19 cellular contexts compared by ENCODE assay signal in the genomic region with DNA sequence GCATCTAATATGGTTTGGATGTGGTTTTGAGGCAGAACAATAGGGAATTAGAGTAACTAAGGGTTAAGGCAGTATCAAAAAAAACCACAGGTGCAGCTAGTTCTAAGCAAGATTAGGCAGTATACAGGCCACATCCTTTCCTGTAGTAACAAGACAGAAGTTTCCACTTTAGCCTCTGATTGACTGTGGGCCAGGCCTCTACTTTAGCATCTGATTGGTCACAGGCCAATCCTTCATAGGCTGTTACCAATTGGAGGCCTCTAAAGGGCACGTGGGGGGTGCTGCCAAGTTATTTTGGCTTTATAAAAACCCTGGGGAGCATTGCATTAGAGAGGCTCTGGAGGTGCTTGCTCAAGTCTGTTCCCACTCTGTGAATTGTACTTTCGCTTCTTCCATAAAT.
DNase-seq lines count a peak whose midpoint lies in the region; ATAC-seq and TF ChIP-seq lines count a peak whose summit lies in the region.
"Had no signal": no experiment of that assay in that cellular context is flagged by ENCODE, and none has a peak within 500 bp of the region (broad histone marks: within the 10 kb centered on the region; RNA-seq: fewer than 3 reads in every experiment).

No MANE protein-coding gene starts in this region.

- 26% methylated on average over 2 of the region's 2 CpGs for WGBS in GM23248 (ENCODE audit: low coverage in 1 of 2, low lambda C conversion rate in 2 of 2, missing lambda C conversion rate in 2 of 2), 2 experiments

- H3K4me3 Mint-ChIP-seq in activated naive CD8-positive, alpha-beta T cell treated with anti-CD3 and anti-CD28 coated beads for 36 hours, result no peak overlapping the region
- no peak overlapping the region for H3K4me3 Mint-ChIP-seq in activated naive CD8-positive, alpha-beta T cell treated with anti-CD3 and anti-CD28 coated beads, Interleukin-2, amount 50 U/mL, for 24 hours
- H3K4me3 Mint-ChIP-seq in activated CD4-positive, alpha-beta memory T cell treated with anti-CD3 and anti-CD28 coated beads, Interleukin-2, amount 10 ng/mL, durations not matched to agents 7 days and 5 days, result no peak overlapping the region
- no peak overlapping the region for H3K4me3 Mint-ChIP-seq in CD14-positive monocyte
- H3K4me3 Mint-ChIP-seq: dendritic cell treated with granulocyte-macrophage colony-stimulating factor and Interleukin-4, amounts not matched to agents 40 ng/mL and 50 ng/mL, for 4 days; mesothelial cell of epicardium; stimulated activated naive CD8-positive, alpha-beta T cell treated with anti-CD3 and anti-CD28 coated beads, Interleukin-15, Interleukin-2, amounts not matched to agents 100 ng/mL and 50 ng/mL, for 24 hours had no signal

- TF ChIP-seq CTCF in CD14-positive monocyte (IDR thresholded peaks at IDR 0.05), result no peak

- H3K27ac ChIP-seq in GM23248, result no peak overlapping the region
- H3K27ac ChIP-seq: skin epidermis had no signal

- H3K27ac Mint-ChIP-seq in activated naive CD8-positive, alpha-beta T cell treated with anti-CD3 and anti-CD28 coated beads for 36 hours, result no peak overlapping the region
- H3K27ac Mint-ChIP-seq in activated naive CD8-positive, alpha-beta T cell treated with anti-CD3 and anti-CD28 coated beads, Interleukin-2, amount 50 U/mL, for 24 hours, result no peak overlapping the region
- no peak overlapping the region for H3K27ac Mint-ChIP-seq in activated CD4-positive, alpha-beta memory T cell treated with anti-CD3 and anti-CD28 coated beads, Interleukin-2, amount 10 ng/mL, durations not matched to agents 7 days and 5 days
- no peak overlapping the region for H3K27ac Mint-ChIP-seq in CD14-positive monocyte
- H3K27ac Mint-ChIP-seq: activated T-helper 2 cell treated with anti-CD3 and anti-CD28 coated beads, Interferon-gamma antibody, Interleukin-2, Interleukin-4, amounts not matched to agents 10 μg/mL and 5 μg/mL and 100 μg/mL, durations not matched to agents 14 hours and 24 hours and 36 hours; dendritic cell treated with granulocyte-macrophage colony-stimulating factor and Interleukin-4, amounts not matched to agents 40 ng/mL and 50 ng/mL, for 4 days; mesothelial cell of epicardium; stimulated activated naive CD8-positive, alpha-beta T cell treated with anti-CD3 and anti-CD28 coated beads, Interleukin-15, Interleukin-2, amounts not matched to agents 100 ng/mL and 50 ng/mL, for 24 hours had no signal

- no peak overlapping the region for H3K9ac ChIP-seq in GM23248

- peak; percentile 3 for DNase-seq in activated naive CD8-positive, alpha-beta T cell treated with anti-CD3 and anti-CD28 coated beads for 36 hours
- no peak for DNase-seq in activated naive CD8-positive, alpha-beta T cell treated with anti-CD3 and anti-CD28 coated beads, Interleukin-2, amount 50 U/mL, for 24 hours
- DNase-seq in GM23248 (peak; percentile 3), CD14-positive monocyte (ENCODE audit: low spot score) (no peak), SIG-M5 (lab: John Stamatoyannopoulos, UW) (no peak), NCI-H2081 treated with DMSO at 0.1 percent for 48 hours (lab: John Stamatoyannopoulos, UW) (no peak)
- no peak for DNase-seq in activated CD4-positive, alpha-beta memory T cell treated with anti-CD3 and anti-CD28 coated beads, Interleukin-2, amount 10 ng/mL, durations not matched to agents 7 days and 5 days
- DNase-seq: activated CD4-positive, alpha-beta T cell treated with anti-CD3 and anti-CD28 coated beads for 1 hour; Caco-2; glutamatergic neuron; NCI-H2029 treated with DMSO at 0.1 percent for 48 hours; NCI-H69; T-helper 1 cell had no signal

- H3K9me2 ChIP-seq in GM23248 (ENCODE audit: insufficient read depth), result no peaks in the 10 kb centered on the region

- no peaks in the 10 kb centered on the region for H3K27me3 ChIP-seq in GM23248 (replicated peaks; ENCODE audit: insufficient read depth)

- no peaks in the 10 kb centered on the region for H3K9me3 ChIP-seq in GM23248 (ENCODE audit: low read depth)
- H3K9me3 ChIP-seq: Caco-2 had no signal

- CTCF ChIA-PET in activated CD4-positive, alpha-beta memory T cell treated with anti-CD3 and anti-CD28 coated beads, Interleukin-2, amount 10 ng/mL, durations not matched to agents 7 days and 5 days (lab: Charles Lee), result no interaction called here

- intact Hi-C loops in CD14-positive monocyte (cut with micrococcal nuclease), result no loop called here

- no peak overlapping the region for H3K4me2 ChIP-seq in GM23248 (ENCODE audit: unreplicated experiment)

- POLR2A ChIA-PET in activated CD4-positive, alpha-beta memory T cell treated with anti-CD3 and anti-CD28 coated beads, Interleukin-2, amount 10 ng/mL, durations not matched to agents 7 days and 5 days (lab: Charles Lee), result no interaction called here

- H2AFZ ChIP-seq in GM23248, result no peak overlapping the region

- no peaks in the 10 kb centered on the region for H3K79me2 ChIP-seq in GM23248 (ENCODE audit: insufficient read depth)

- H3K36me3 ChIP-seq in GM23248 (ENCODE audit: low read depth), result no peaks in the 10 kb centered on the region

- H3K4me1 Mint-ChIP-seq in activated naive CD8-positive, alpha-beta T cell treated with anti-CD3 and anti-CD28 coated beads for 36 hours, result peaks cover 2% of the 10 kb centered on the region
- no peaks in the 10 kb centered on the region for H3K4me1 Mint-ChIP-seq in activated naive CD8-positive, alpha-beta T cell treated with anti-CD3 and anti-CD28 coated beads, Interleukin-2, amount 50 U/mL, for 24 hours
- peaks cover 3% of the 10 kb centered on the region for H3K4me1 Mint-ChIP-seq in activated CD4-positive, alpha-beta memory T cell treated with anti-CD3 and anti-CD28 coated beads, Interleukin-2, amount 10 ng/mL, durations not matched to agents 7 days and 5 days
- H3K4me1 Mint-ChIP-seq in CD14-positive monocyte, result no peaks in the 10 kb centered on the region
- H3K4me1 Mint-ChIP-seq: mesothelial cell of epicardium had no signal

- H3K36me3 Mint-ChIP-seq in activated naive CD8-positive, alpha-beta T cell treated with anti-CD3 and anti-CD28 coated beads for 36 hours, result no peaks in the 10 kb centered on the region
- no peaks in the 10 kb centered on the region for H3K36me3 Mint-ChIP-seq in activated naive CD8-positive, alpha-beta T cell treated with anti-CD3 and anti-CD28 coated beads, Interleukin-2, amount 50 U/mL, for 24 hours (ENCODE audit: low read depth)
- no peaks in the 10 kb centered on the region for H3K36me3 Mint-ChIP-seq in activated CD4-positive, alpha-beta memory T cell treated with anti-CD3 and anti-CD28 coated beads, Interleukin-2, amount 10 ng/mL, durations not matched to agents 7 days and 5 days (ENCODE audit: low read depth)
- no peaks in the 10 kb centered on the region for H3K36me3 Mint-ChIP-seq in CD14-positive monocyte
- H3K36me3 Mint-ChIP-seq: mesothelial cell of epicardium had no signal

- no peak for ATAC-seq in activated naive CD8-positive, alpha-beta T cell treated with anti-CD3 and anti-CD28 coated beads, Interleukin-2, amount 50 U/mL, for 24 hours
- peak; percentile 71 for ATAC-seq in HG03460 (IDR thresholded peaks at IDR 0.05; ENCODE audit: unreplicated experiment)

- no peaks in the 10 kb centered on the region for H3K27me3 Mint-ChIP-seq in activated naive CD8-positive, alpha-beta T cell treated with anti-CD3 and anti-CD28 coated beads for 36 hours
- no peaks in the 10 kb centered on the region for H3K27me3 Mint-ChIP-seq in activated naive CD8-positive, alpha-beta T cell treated with anti-CD3 and anti-CD28 coated beads, Interleukin-2, amount 50 U/mL, for 24 hours
- H3K27me3 Mint-ChIP-seq in activated CD4-positive, alpha-beta memory T cell treated with anti-CD3 and anti-CD28 coated beads, Interleukin-2, amount 10 ng/mL, durations not matched to agents 7 days and 5 days, result no peaks in the 10 kb centered on the region
- peaks cover 0 to 2% (median 0%) of the 10 kb centered on the region in 3 donors for H3K27me3 Mint-ChIP-seq in CD14-positive monocyte (ENCODE audit: low read depth in 3 of 3)
- H3K27me3 Mint-ChIP-seq: dendritic cell treated with granulocyte-macrophage colony-stimulating factor and Interleukin-4, amounts not matched to agents 40 ng/mL and 50 ng/mL, for 4 days; stimulated activated naive CD8-positive, alpha-beta T cell treated with anti-CD3 and anti-CD28 coated beads, Interleukin-15, Interleukin-2, amounts not matched to agents 100 ng/mL and 50 ng/mL, for 24 hours had no signal

- H3K9me3 Mint-ChIP-seq in activated naive CD8-positive, alpha-beta T cell treated with anti-CD3 and anti-CD28 coated beads for 36 hours, result no peaks in the 10 kb centered on the region
- H3K9me3 Mint-ChIP-seq in activated naive CD8-positive, alpha-beta T cell treated with anti-CD3 and anti-CD28 coated beads, Interleukin-2, amount 50 U/mL, for 24 hours, result no peaks in the 10 kb centered on the region
- no peaks in the 10 kb centered on the region for H3K9me3 Mint-ChIP-seq in activated CD4-positive, alpha-beta memory T cell treated with anti-CD3 and anti-CD28 coated beads, Interleukin-2, amount 10 ng/mL, durations not matched to agents 7 days and 5 days
- peaks cover 0 to 2% (median 0%) of the 10 kb centered on the region in 7 donors for H3K9me3 Mint-ChIP-seq in CD14-positive monocyte
- H3K9me3 Mint-ChIP-seq: activated T-helper 2 cell treated with anti-CD3 and anti-CD28 coated beads, Interferon-gamma antibody, Interleukin-2, Interleukin-4, amounts not matched to agents 10 μg/mL and 5 μg/mL and 100 μg/mL, durations not matched to agents 14 hours and 24 hours and 36 hours; dendritic cell treated with granulocyte-macrophage colony-stimulating factor and Interleukin-4, amounts not matched to agents 40 ng/mL and 50 ng/mL, for 4 days; mesothelial cell of epicardium; stimulated activated naive CD8-positive, alpha-beta T cell treated with anti-CD3 and anti-CD28 coated beads, Interleukin-15, Interleukin-2, amounts not matched to agents 100 ng/mL and 50 ng/mL, for 24 hours had no signal

- H4K20me1 ChIP-seq in GM23248 (ENCODE audit: insufficient read depth), result no peaks in the 10 kb centered on the region

- H3F3A ChIP-seq in GM23248 (ENCODE audit: insufficient read depth), result no peaks in the 10 kb centered on the region

- H3K4me1 ChIP-seq in GM23248 (ENCODE audit: insufficient read depth), result no peaks in the 10 kb centered on the region
- H3K4me1 ChIP-seq: Caco-2 had no signal

- in situ Hi-C loops in GM23248 (cut with MboI), result no loop called here

- no peak overlapping the region for H3K4me3 ChIP-seq in GM23248
- H3K4me3 ChIP-seq: skin epidermis had no signal

Comparison
In these comparisons a context has a peak if more than half of its experiments do, and no peak if none do; other contexts are left out.
1. DNase-seq: peak in activated naive CD8-positive, alpha-beta T cell treated with anti-CD3 and anti-CD28 coated beads for 36 hours (single experiment) and GM23248 (single experiment); none in activated naive CD8-positive, alpha-beta T cell treated with anti-CD3 and anti-CD28 coated beads, Interleukin-2, amount 50 U/mL, for 24 hours (single experiment), activated CD4-positive, alpha-beta memory T cell treated with anti-CD3 and anti-CD28 coated beads, Interleukin-2, amount 10 ng/mL, durations not matched to agents 7 days and 5 days (single experiment), CD14-positive monocyte (single experiment), SIG-M5 (single experiment) and NCI-H2081 treated with DMSO at 0.1 percent for 48 hours (single experiment).